8 cellular contexts compared by ENCODE assay signal in the genomic region with DNA sequence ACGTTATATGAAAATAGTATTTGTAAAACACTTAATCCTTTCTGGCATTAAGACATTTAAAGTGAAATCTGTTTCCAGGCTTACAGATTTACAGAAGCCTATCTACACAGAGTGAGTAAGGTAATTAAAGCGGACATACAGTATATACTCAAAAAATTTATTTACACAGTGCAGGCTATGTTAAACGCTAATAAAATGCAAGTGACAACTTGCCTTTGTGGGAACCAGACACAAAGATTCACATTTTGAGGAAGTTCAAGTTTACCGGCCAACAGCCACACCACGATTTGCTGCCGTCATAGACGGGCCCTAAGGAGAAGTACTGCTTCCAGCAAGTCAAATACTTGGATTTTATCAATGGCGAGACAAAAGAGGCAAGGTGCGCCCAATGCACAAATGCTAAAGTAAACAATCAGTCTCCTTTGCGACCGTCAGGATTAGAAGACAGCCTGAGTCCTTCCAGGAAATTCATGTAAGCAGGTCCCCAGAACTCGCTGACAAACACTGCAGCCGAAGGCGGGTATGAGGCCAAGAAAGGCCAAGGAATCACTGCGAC. TPM values are rescaled to one million over a fixed set of nuclear protein-coding genes. Genes with fewer than 3 reads are reported as not detected.
A peak's percentile ranks its signal among the peaks of the same experiment; 100 is the strongest.
DNase-seq lines count a peak whose midpoint lies in the region; ATAC-seq and TF ChIP-seq lines count a peak whose summit lies in the region.

No MANE protein-coding gene starts in this region.

- H3K9me3 ChIP-seq in sigmoid colon = no peaks in the 10 kb centered on the region

- ATAC-seq in left cardiac atrium = no peak
- no peak for ATAC-seq in left lobe of liver
- ATAC-seq in HG03196 (IDR thresholded peaks at IDR 0.05; ENCODE audit: unreplicated experiment) = no peak

- intact Hi-C loops in left cardiac atrium (cut with DNase I) (loop anchor here in 1 of 2 donors (10.0 kb wide), 1 partner anchor 107 kb away; no protein-coding TSS in a partner anchor), sigmoid colon (cut with DNase I) (loop anchor here (2.0 kb wide), 2 partner anchors 143 to 285 kb away; partner anchors contain the start of genes C16orf87 and DNAJA2)

- WGBS in sigmoid colon, 2 donors = 1 to 2% methylated on average over 15 of the region's 15 CpGs

- H3K27ac ChIP-seq in sigmoid colon = peak overlapping the region; percentile 89 to 94 (median 94)

- H3K4me1 ChIP-seq in sigmoid colon = peaks cover 0 to 40% (median 37%) of the 10 kb centered on the region in 4 donors

- H3K4me3 ChIP-seq in sigmoid colon = peak overlapping the region; percentile 85 to 97 (median 92)

- no peak for TF ChIP-seq POLR2A in sigmoid colon (IDR thresholded peaks at IDR 0.05)

- DNase-seq in GM13976 (ENCODE audit: low spot score) = no peak
- DNase-seq in SKM-1 (lab: John Stamatoyannopoulos, UW; ENCODE audit: unreplicated experiment) = peak; percentile 44
- DNase-seq in left cardiac atrium = peak; percentile 33
- no peak for DNase-seq in sigmoid colon
- DNase-seq in left lobe of liver (ENCODE audit: low spot score) = no peak
- DNase-seq in stimulated activated CD4-positive, alpha-beta T cell treated with anti-CD3 and anti-CD28 coated beads, Interleukin-1b, Interleukin-23, amount 100 ng/mL, for 48 hours = no peak
- DNase-seq in NCI-H82 (lab: John Stamatoyannopoulos, UW) = no peak

- TF ChIP-seq CTCF in GM13976 (IDR thresholded peaks at IDR 0.05; ENCODE audit: borderline replicate concordance, control extremely low read depth, extremely low read depth, insufficient read depth, missing control alignments) = peak; percentile 29
- no peak for TF ChIP-seq CTCF in sigmoid colon (IDR thresholded peaks at IDR 0.05)

- no peaks in the 10 kb centered on the region for H3K27me3 ChIP-seq in sigmoid colon

- in situ Hi-C loops in GM13976 (cut with MboI; ENCODE audit: low sequenced_read_pairs, unreplicated experiment) = no loop called here

- no peak for TF ChIP-seq EP300 in sigmoid colon (IDR thresholded peaks at IDR 0.05)

- no peaks in the 10 kb centered on the region for H3K36me3 ChIP-seq in sigmoid colon

RNA-seq across cellular contexts. Expression of gene VPS35, which starts 0.8 kb away (rescaled TPM):
- total RNA-seq in left cardiac atrium (10 to 100 TPM; 68.0 to 74.0 TPM), sigmoid colon (10 to 100 TPM; 44.4 to 61.8 (median 59.2) TPM), left lobe of liver (25.4 TPM)
- polyA plus RNA-seq in sigmoid colon = 10 to 100 TPM; 28.7 to 43.7 (median 43.2) TPM

RNA-seq across cellular contexts. Expression of gene ORC6, which starts 1.3 kb away (rescaled TPM):
- total RNA-seq in left cardiac atrium (1 to 10 TPM; 2.0 to 2.1 TPM), sigmoid colon (1 to 10 TPM in 2 of 4 donors, under 1 TPM in 2; 0.33 to 2.5 (median 0.83) TPM), left lobe of liver (0.65 TPM)
- polyA plus RNA-seq in sigmoid colon = 1 to 10 TPM; 2.4 to 9.2 (median 6.7) TPM

RNA-seq across cellular contexts. Expression of gene MYLK3, which starts 60.0 kb away (rescaled TPM):
- total RNA-seq in left cardiac atrium = 100 to 1,000 TPM; 230 to 333 TPM
- total RNA-seq in sigmoid colon = under 1 TPM in 3 of 4 donors, not detected in 1; under 0.01 to 0.16 (median 0.14) TPM
- polyA plus RNA-seq in sigmoid colon = under 1 TPM; under 0.01 to 0.07 (median under 0.01) TPM
- 0.08 TPM for total RNA-seq in left lobe of liver

Comparison
In these comparisons a context has a peak if more than half of its experiments do, and no peak if none do; other contexts are left out.
1. DNase-seq: peak in SKM-1 (single experiment) and left cardiac atrium (single experiment); none in GM13976 (single experiment), sigmoid colon (single experiment), left lobe of liver (single experiment), stimulated activated CD4-positive, alpha-beta T cell treated with anti-CD3 and anti-CD28 coated beads, Interleukin-1b, Interleukin-23, amount 100 ng/mL, for 48 hours (single experiment) and NCI-H82 (single experiment).
2. RNA of gene MYLK3, which starts 60.0 kb away (total RNA-seq): 230 to 333 TPM in left cardiac atrium; under 0.01 to 0.16 TPM in sigmoid colon and 0.08 TPM in left lobe of liver (single experiment); every median in the first group is over 100 times any median in the second.